12 cellular contexts compared by ENCODE assay signal in the genomic region with DNA sequence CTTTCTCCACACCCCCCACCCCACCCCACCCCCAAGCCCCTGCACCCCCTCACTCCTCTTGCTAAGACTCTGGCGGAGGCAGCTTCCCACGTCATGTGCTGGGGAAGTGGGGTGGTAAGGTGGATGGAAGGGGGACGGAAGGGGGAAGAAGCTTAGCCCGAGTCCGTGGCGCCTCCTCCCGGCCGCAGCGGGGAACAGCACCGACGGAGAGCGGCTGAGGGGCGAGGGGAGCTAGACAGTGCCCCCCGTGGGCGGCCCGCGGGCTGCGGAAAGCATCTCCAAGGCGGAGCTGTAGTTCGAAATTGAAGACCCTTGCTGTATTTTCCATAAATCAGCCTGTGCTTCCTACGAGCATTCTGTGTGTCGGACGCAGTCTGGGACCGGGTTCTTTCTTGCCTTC. TPM values are rescaled to one million over a fixed set of nuclear protein-coding genes. Genes with fewer than 3 reads are reported as not detected.
DNase-seq lines count a peak whose midpoint lies in the region; TF ChIP-seq lines count a peak whose summit lies in the region.
"Had no signal": no experiment of that assay in that cellular context is flagged by ENCODE, and none has a peak within 500 bp of the region (broad histone marks: within the 10 kb centered on the region; RNA-seq: fewer than 3 reads in every experiment).

No MANE protein-coding gene starts in this region.

- H3K36me3 ChIP-seq in cardiac muscle cell (no peaks in the 10 kb centered on the region), right atrium auricular region (no peaks in the 10 kb centered on the region), NT2/D1 (ENCODE audit: insufficient read depth, insufficient read length, low read length) (no peaks in the 10 kb centered on the region), iPS-18a (ENCODE audit: control insufficient read depth, low read depth, low read length) (no peaks in the 10 kb centered on the region), suprapubic skin (no peaks in the 10 kb centered on the region)

- H3K9ac ChIP-seq in NT2/D1 (ENCODE audit: insufficient read length, low read depth) = no peak overlapping the region
- H3K9ac ChIP-seq in iPS-18a (ENCODE audit: low read length) = no peak overlapping the region

- TF ChIP-seq CTCF in cardiac muscle cell (IDR thresholded peaks at IDR 0.05; ENCODE audit: low read depth, low read length) (peak; percentile 9), right atrium auricular region (IDR thresholded peaks at IDR 0.05) (peak in 1 of 2 donors; percentile 44), suprapubic skin (IDR thresholded peaks at IDR 0.05) (no peak)

- TF ChIP-seq POLR2A in suprapubic skin (IDR thresholded peaks at IDR 0.05) = no peak

- no peak overlapping the region for H3K27ac ChIP-seq in cardiac muscle cell
- H3K27ac ChIP-seq in right atrium auricular region = no peak overlapping the region
- no peak overlapping the region for H3K27ac ChIP-seq in iPS-18a (ENCODE audit: low read length)
- no peak overlapping the region for H3K27ac ChIP-seq in suprapubic skin

- no peak for TF ChIP-seq EP300 in suprapubic skin (IDR thresholded peaks at IDR 0.05)

- H3K9me3 ChIP-seq in cardiac muscle cell (ENCODE audit: low read depth) (no peaks in the 10 kb centered on the region), right atrium auricular region (no peaks in the 10 kb centered on the region), NT2/D1 (ENCODE audit: insufficient read depth, low read length) (no peaks in the 10 kb centered on the region), iPS-18a (ENCODE audit: control insufficient read depth, low read depth, low read length) (no peaks in the 10 kb centered on the region), suprapubic skin (no peaks in the 10 kb centered on the region)

- peak in 1 of 2 donors; percentile 20 for DNase-seq in cardiac muscle cell (ENCODE audit: low read depth in 1 of 2, low spot score in 1 of 2)
- DNase-seq in right atrium auricular region (ENCODE audit: low spot score) = no peak
- DNase-seq in NT2/D1 (ENCODE audit: low read depth, low spot score) = peak; percentile 94
- DNase-seq in suprapubic skin (ENCODE audit: low spot score in 2 of 2) = no peak
- DNase-seq in NCI-H2171 (lab: John Stamatoyannopoulos, UW) = no peak
- no peak for DNase-seq in UCSD-AML1 (lab: John Stamatoyannopoulos, UW; ENCODE audit: unreplicated experiment)
- DNase-seq in NCI-H524 treated with DMSO at 0.1 percent for 48 hours (lab: John Stamatoyannopoulos, UW) = no peak
- DNase-seq: amniotic stem cell, DND-41, hippocampal formation, Kasumi-1 had no signal

- H3K4me3 ChIP-seq in cardiac muscle cell (peak overlapping the region; percentile 31), right atrium auricular region (peak overlapping the region in 1 of 2 donors; percentile 37), NT2/D1 (ENCODE audit: insufficient read length, low read depth) (peak overlapping the region; percentile 77), iPS-18a (ENCODE audit: low read length) (peak overlapping the region; percentile 85), suprapubic skin (peak overlapping the region; percentile 27)

- H3K4me1 ChIP-seq in cardiac muscle cell (ENCODE audit: low read depth) (peaks cover 8% of the 10 kb centered on the region), right atrium auricular region (peaks cover 0 to 22% of the 10 kb centered on the region in 2 donors), NT2/D1 (ENCODE audit: insufficient read depth, insufficient read length) (no peaks in the 10 kb centered on the region), iPS-18a (ENCODE audit: control insufficient read depth, low read depth, low read length) (no peaks in the 10 kb centered on the region), suprapubic skin (peaks cover 17% of the 10 kb centered on the region)

- 5% methylated on average over 23 of the region's 24 CpGs for WGBS in suprapubic skin

- H3K27me3 ChIP-seq in cardiac muscle cell (peaks cover 81% of the 10 kb centered on the region), right atrium auricular region (peaks cover 9 to 27% of the 10 kb centered on the region in 2 donors), NT2/D1 (ENCODE audit: insufficient read depth, insufficient read length) (peaks cover 51% of the 10 kb centered on the region), iPS-18a (ENCODE audit: control insufficient read depth, insufficient read depth, low read length) (peaks cover 58% of the 10 kb centered on the region), suprapubic skin (peaks cover 76% of the 10 kb centered on the region)

RNA-seq across cellular contexts. Expression of a gene that starts 0.6 kb away (rescaled TPM):
- total RNA-seq in cardiac muscle cell (0.04 and 0.06 TPM in 2 replicates), right atrium auricular region (not detected), suprapubic skin (under 1 TPM in 3 of 4 donors, not detected in 1; 0.04 to 0.26 (median 0.08) TPM)
- polyA plus RNA-seq in cardiac muscle cell = not detected in 2 replicates
